8 cellular contexts compared by ENCODE assay signal in the genomic region with DNA sequence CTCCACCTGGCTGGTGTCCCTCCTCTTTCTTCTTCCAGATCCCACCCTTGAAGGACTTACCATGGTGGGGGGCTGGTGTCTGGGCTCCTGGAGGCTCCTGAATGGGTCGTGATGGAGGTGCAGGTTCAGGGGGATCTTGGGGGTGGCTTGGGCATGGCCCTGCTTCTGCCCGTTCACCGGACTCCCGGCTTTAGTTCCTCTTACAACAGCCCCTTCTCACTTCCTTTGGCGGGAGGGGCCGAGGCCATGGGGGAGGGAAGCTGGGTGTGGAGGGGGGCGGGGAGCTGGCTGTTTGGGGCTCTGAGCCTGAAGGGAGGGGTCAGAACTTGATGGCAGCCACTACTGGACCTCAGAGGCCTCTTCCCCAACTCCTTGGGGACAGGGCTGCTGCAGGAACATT. TPM values are rescaled to one million over a fixed set of nuclear protein-coding genes. Genes with fewer than 3 reads are reported as not detected.
A peak's percentile ranks its signal among the peaks of the same experiment; 100 is the strongest.
DNase-seq lines count a peak whose midpoint lies in the region; ATAC-seq and TF ChIP-seq lines count a peak whose summit lies in the region.

MYO1F (minus strand) TSS at position 196 of the 400 bp plus-strand sequence; CDS start at position 63, 133 bp downstream.

- H3K4me3 ChIP-seq in CD8-positive, alpha-beta memory T cell (ENCODE audit: low read length), result peak within 1 kb of the TSS; percentile 91
- H3K4me3 ChIP-seq in effector memory CD4-positive, alpha-beta T cell (ENCODE audit: insufficient read depth, low read depth, low read length, poor library complexity, severe bottlenecking), result peak within 1 kb of the TSS; percentile 78

- H3K36me3 Mint-ChIP-seq in CD8-positive, alpha-beta memory T cell, result peaks cover 9 to 32% (median 11%) of the 10 kb centered on the region in 3 donors

- CTCF ChIA-PET in CD8-positive, alpha-beta memory T cell (lab: Charles Lee), result interaction anchor here (0.7 to 12.2 kb wide), 13 partner anchors 9 to 165 kb away, joined by 3 to 191 read pairs (median 16); partner anchors contain the start of genes MARCHF2 and ZNF414

- peaks cover 0 to 3% of the 10 kb centered on the region in 2 donors for H3K27me3 Mint-ChIP-seq in CD8-positive, alpha-beta memory T cell

- DNase-seq in CD8-positive, alpha-beta memory T cell, result peak in 1 of 5 donors; percentile 5
- DNase-seq in NOMO-1 treated with dmso at 0.1 percent for 144 hours (lab: John Stamatoyannopoulos, UW; ENCODE audit: unreplicated experiment) (peak; percentile 77), omental fat pad (ENCODE audit: low spot score) (no peak), AG08396 (ENCODE audit: low spot score) (no peak), HCEC 1CT (no peak)
- DNase-seq in effector memory CD4-positive, alpha-beta T cell, result no peak

- H3K9me3 ChIP-seq in CD8-positive, alpha-beta memory T cell (ENCODE audit: low read length), result no peaks in the 10 kb centered on the region
- no peaks in the 10 kb centered on the region for H3K9me3 ChIP-seq in effector memory CD4-positive, alpha-beta T cell (ENCODE audit: control insufficient read depth, low read length)

- peak within 1 kb of the TSS; percentile 93 to 100 (median 97) for H3K4me3 Mint-ChIP-seq in CD8-positive, alpha-beta memory T cell

- H3K27ac ChIP-seq in CD8-positive, alpha-beta memory T cell (ENCODE audit: low read depth, low read length), result peak within 1 kb of the TSS; percentile 59
- H3K27ac ChIP-seq in effector memory CD4-positive, alpha-beta T cell (ENCODE audit: insufficient read depth, low read length, poor library complexity, severe bottlenecking), result peak within 1 kb of the TSS; percentile 66

- TF ChIP-seq CTCF in omental fat pad (IDR thresholded peaks at IDR 0.05), result no peak

- no peaks in the 10 kb centered on the region for H3K27me3 ChIP-seq in CD8-positive, alpha-beta memory T cell (ENCODE audit: insufficient read depth, low read length, poor library complexity, severe bottlenecking)
- no peaks in the 10 kb centered on the region for H3K27me3 ChIP-seq in effector memory CD4-positive, alpha-beta T cell (replicated peaks; ENCODE audit: control insufficient read depth, insufficient read depth, low read length, poor library complexity, severe bottlenecking)

- POLR2A ChIA-PET in CD8-positive, alpha-beta memory T cell (lab: Charles Lee), result interaction anchor here (0.6 to 2.5 kb wide), 9 partner anchors 8 to 164 kb away, joined by 3 to 14 read pairs (median 5); partner anchors contain the start of genes HNRNPM, MARCHF2 and ZNF414

- H3K4me1 Mint-ChIP-seq in CD8-positive, alpha-beta memory T cell, result peaks cover 48 to 84% (median 62%) of the 10 kb centered on the region in 3 donors

- peak within 1 kb of the TSS; percentile 87 to 99 (median 94) for H3K27ac Mint-ChIP-seq in CD8-positive, alpha-beta memory T cell

- no peaks in the 10 kb centered on the region for H3K9me3 Mint-ChIP-seq in CD8-positive, alpha-beta memory T cell

- no peak for ATAC-seq in omental fat pad (ENCODE audit: low FRiP score)
- ATAC-seq in HG02884 (IDR thresholded peaks at IDR 0.05; ENCODE audit: unreplicated experiment), result no peak
- ATAC-seq in GM18502 (IDR thresholded peaks at IDR 0.05; ENCODE audit: poor library complexity, unreplicated experiment), result no peak

- no peaks in the 10 kb centered on the region for H3K36me3 ChIP-seq in CD8-positive, alpha-beta memory T cell (ENCODE audit: insufficient read depth, low read length)
- H3K36me3 ChIP-seq in effector memory CD4-positive, alpha-beta T cell (ENCODE audit: control insufficient read depth, insufficient read depth, low read length), result no peaks in the 10 kb centered on the region

- H3K4me1 ChIP-seq in CD8-positive, alpha-beta memory T cell (ENCODE audit: insufficient read depth, low read length), result peaks cover 74% of the 10 kb centered on the region
- H3K4me1 ChIP-seq in effector memory CD4-positive, alpha-beta T cell (ENCODE audit: control insufficient read depth, insufficient read depth, low read length, poor library complexity, severe bottlenecking), result peaks cover 57% of the 10 kb centered on the region

RNA-seq across cellular contexts. Expression of gene MYO1F, which starts in this region (rescaled TPM):
- 10 to 100 TPM; 68.0 to 81.3 TPM for total RNA-seq in CD8-positive, alpha-beta memory T cell
- 161 TPM for polyA plus RNA-seq in CD8-positive, alpha-beta memory T cell
- total RNA-seq in omental fat pad, result 10 to 100 TPM; 13.9 to 86.7 (median 39.9) TPM
